ENCODE assay signal across 23 cellular contexts in the genomic region with DNA sequence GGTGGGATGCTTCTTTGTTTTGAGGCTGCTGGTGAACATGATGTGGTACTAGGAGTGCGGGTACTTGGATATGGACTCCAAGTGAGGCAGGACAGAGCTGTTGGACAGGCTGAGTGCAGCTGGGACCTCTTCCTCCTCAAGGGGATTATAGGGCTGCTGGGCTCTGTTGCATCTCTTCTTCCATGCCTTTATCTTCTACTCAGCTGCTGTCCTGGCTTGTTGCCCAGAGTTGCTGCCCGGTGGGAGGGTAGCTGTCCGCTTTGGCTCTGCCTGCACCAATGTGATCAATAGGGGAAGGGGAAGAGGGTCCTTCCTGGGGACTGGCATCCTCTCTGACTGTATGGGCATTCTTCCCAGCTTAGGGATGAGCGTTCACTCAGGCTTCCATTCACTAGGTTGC.
DNase-seq lines count a peak whose midpoint lies in the region; ATAC-seq and TF ChIP-seq lines count a peak whose summit lies in the region.
"Had no signal": no experiment of that assay in that cellular context is flagged by ENCODE, and none has a peak within 500 bp of the region (broad histone marks: within the 10 kb centered on the region; RNA-seq: fewer than 3 reads in every experiment).

No MANE protein-coding gene starts in this region.

- H3K4me1 ChIP-seq in upper lobe of right lung = no peaks in the 10 kb centered on the region
- H3K4me1 ChIP-seq: BLaER1 had no signal

- H3K36me3 ChIP-seq in MG63 (no peaks in the 10 kb centered on the region), upper lobe of right lung (no peaks in the 10 kb centered on the region)
- H3K36me3 ChIP-seq: BLaER1, HAP-1 had no signal

- DNase-seq in NCI-H1092 (lab: John Stamatoyannopoulos, UW) (peak; percentile 8), NCI-H1092 treated with DMSO at 0.1 percent for 48 hours (lab: John Stamatoyannopoulos, UW) (no peak), MG63 (peak; percentile 17), OCI-M1 (lab: John Stamatoyannopoulos, UW) (peak; percentile 21), upper lobe of right lung (no peak), GOT3 (lab: John Stamatoyannopoulos, UW) (no peak), ureter (ENCODE audit: low spot score) (no peak)
- DNase-seq: 8988T; CD4-positive, CD25-positive, alpha-beta regulatory T cell; HFFc6; KBM-7; NCI-H1417 treated with DMSO at 0.1 percent for 48 hours; NCI-H187; NCI-H2081 treated with DMSO at 0.1 percent for 48 hours; NCI-H2171; NCI-H748 treated with DMSO at 0.1 percent for 48 hours; T-helper 1 cell had no signal

- no peak for TF ChIP-seq CTCF in upper lobe of right lung (IDR thresholded peaks at IDR 0.05)

- no peak overlapping the region for H3K27ac ChIP-seq in upper lobe of right lung
- H3K27ac ChIP-seq: BLaER1, RWPE1 had no signal

- H3K9me3 ChIP-seq in MG63 (no peaks in the 10 kb centered on the region), upper lobe of right lung (no peaks in the 10 kb centered on the region)
- H3K9me3 ChIP-seq: BLaER1, HAP-1 had no signal

- H3K27me3 ChIP-seq in MG63 (no peaks in the 10 kb centered on the region), upper lobe of right lung (no peaks in the 10 kb centered on the region)
- H3K27me3 ChIP-seq: BLaER1 had no signal

- H3K4me3 ChIP-seq in MG63 (no peak overlapping the region), upper lobe of right lung (no peak overlapping the region)
- H3K4me3 ChIP-seq: BLaER1, GM23338, HAP-1 had no signal

- intact Hi-C loops in upper lobe of right lung (cut with DNase I) = no loop called here

- peak; percentile 24 for ATAC-seq in upper lobe of right lung
- ATAC-seq: GM23338, HepG2, Panc1 had no signal

Comparison
In these comparisons a context has a peak if more than half of its experiments do, and no peak if none do; other contexts are left out.
1. DNase-seq: peak in NCI-H1092 (single experiment), MG63 (single experiment) and OCI-M1 (single experiment); none in NCI-H1092 treated with DMSO at 0.1 percent for 48 hours (single experiment), upper lobe of right lung (single experiment), GOT3 (single experiment) and ureter (single experiment).